Comparison of ENCODE assay signal across 1 cellular context in the genomic region with DNA sequence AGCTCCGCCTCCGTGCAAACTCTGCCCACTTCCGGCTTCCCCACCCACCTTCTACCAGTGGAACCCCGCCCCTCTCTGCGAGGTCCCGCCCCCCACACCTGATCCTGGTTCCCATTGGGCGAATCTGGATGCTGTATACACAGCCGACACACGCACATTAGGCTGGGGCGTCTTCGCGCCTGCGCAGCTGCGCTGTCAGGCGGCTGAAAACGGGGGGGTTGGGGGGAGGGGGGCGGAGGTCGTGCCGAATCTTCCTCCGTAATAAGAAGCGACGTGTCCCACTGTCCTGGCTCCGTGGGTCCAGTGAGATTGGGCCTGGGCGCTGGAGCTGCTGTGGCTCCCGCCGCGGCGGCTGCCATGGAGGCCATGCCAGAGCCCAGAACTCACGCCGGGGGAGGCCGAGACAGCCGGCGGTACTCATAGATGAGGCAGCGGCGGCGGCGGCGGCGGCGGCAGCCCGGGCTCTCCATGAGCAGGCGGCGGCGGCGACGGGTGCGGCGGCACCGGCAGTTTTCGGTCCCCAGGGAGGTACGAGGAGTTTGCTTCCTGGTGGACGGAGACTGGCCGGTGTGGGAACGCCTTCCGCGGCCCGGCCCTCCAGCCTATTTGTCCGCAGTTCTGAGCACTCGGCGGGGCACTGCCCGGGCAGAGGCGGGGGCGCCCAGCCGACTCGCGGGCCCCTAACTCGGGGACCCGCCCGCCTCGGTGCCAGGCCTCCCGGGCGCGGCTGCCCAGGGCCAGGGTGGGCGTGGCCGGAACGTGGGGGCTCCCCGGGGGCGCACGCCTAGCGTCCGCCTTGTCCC.
TF ChIP-seq lines count a peak whose summit lies in the region.

No MANE protein-coding gene starts in this region.

TF ChIP-seq in GM12878, 131 proteins besides CTCF, POLR2A, EP300 and RAD21 (continued from another document and continues in another):
- TF ChIP-seq, protein P1, sequence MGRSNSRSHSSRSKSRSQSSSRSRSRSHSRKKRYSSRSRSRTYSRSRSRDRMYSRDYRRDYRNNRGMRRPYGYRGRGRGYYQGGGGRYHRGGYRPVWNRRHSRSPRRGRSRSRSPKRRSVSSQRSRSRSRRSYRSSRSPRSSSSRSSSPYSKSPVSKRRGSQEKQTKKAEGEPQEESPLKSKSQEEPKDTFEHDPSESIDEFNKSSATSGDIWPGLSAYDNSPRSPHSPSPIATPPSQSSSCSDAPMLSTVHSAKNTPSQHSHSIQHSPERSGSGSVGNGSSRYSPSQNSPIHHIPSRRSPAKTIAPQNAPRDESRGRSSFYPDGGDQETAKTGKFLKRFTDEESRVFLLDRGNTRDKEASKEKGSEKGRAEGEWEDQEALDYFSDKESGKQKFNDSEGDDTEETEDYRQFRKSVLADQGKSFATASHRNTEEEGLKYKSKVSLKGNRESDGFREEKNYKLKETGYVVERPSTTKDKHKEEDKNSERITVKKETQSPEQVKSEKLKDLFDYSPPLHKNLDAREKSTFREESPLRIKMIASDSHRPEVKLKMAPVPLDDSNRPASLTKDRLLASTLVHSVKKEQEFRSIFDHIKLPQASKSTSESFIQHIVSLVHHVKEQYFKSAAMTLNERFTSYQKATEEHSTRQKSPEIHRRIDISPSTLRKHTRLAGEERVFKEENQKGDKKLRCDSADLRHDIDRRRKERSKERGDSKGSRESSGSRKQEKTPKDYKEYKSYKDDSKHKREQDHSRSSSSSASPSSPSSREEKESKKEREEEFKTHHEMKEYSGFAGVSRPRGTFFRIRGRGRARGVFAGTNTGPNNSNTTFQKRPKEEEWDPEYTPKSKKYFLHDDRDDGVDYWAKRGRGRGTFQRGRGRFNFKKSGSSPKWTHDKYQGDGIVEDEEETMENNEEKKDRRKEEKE (IDR thresholded peaks at IDR 0.05) = peak; percentile 54; the same call in 1 of the 2 replicates
- TF ChIP-seq NFXL1 (IDR thresholded peaks at IDR 0.05; ENCODE audit: borderline replicate concordance) = 0 out of 2 replicates have a peak, but pooled peaks have one; percentile 49
- no peak for TF ChIP-seq RCOR1 (conservative IDR thresholded peaks at IDR 0.05; ENCODE audit: low read depth, low read length)
- TF ChIP-seq SRF (IDR thresholded peaks at IDR 0.05; ENCODE audit: low read depth in 2 of 2, low read length in 2 of 2) = 0 out of 4 replicates have a peak, but pooled peaks of 1 of the 2 experiments have one; percentile 1
- TF ChIP-seq SMARCA5 (IDR thresholded peaks at IDR 0.05) = peak; percentile 86; the same call in 1 of the 2 replicates
- TF ChIP-seq WRNIP1 (IDR thresholded peaks at IDR 0.05; ENCODE audit: borderline replicate concordance, low read depth, low read length) = no peak
- TF ChIP-seq, protein P2, sequence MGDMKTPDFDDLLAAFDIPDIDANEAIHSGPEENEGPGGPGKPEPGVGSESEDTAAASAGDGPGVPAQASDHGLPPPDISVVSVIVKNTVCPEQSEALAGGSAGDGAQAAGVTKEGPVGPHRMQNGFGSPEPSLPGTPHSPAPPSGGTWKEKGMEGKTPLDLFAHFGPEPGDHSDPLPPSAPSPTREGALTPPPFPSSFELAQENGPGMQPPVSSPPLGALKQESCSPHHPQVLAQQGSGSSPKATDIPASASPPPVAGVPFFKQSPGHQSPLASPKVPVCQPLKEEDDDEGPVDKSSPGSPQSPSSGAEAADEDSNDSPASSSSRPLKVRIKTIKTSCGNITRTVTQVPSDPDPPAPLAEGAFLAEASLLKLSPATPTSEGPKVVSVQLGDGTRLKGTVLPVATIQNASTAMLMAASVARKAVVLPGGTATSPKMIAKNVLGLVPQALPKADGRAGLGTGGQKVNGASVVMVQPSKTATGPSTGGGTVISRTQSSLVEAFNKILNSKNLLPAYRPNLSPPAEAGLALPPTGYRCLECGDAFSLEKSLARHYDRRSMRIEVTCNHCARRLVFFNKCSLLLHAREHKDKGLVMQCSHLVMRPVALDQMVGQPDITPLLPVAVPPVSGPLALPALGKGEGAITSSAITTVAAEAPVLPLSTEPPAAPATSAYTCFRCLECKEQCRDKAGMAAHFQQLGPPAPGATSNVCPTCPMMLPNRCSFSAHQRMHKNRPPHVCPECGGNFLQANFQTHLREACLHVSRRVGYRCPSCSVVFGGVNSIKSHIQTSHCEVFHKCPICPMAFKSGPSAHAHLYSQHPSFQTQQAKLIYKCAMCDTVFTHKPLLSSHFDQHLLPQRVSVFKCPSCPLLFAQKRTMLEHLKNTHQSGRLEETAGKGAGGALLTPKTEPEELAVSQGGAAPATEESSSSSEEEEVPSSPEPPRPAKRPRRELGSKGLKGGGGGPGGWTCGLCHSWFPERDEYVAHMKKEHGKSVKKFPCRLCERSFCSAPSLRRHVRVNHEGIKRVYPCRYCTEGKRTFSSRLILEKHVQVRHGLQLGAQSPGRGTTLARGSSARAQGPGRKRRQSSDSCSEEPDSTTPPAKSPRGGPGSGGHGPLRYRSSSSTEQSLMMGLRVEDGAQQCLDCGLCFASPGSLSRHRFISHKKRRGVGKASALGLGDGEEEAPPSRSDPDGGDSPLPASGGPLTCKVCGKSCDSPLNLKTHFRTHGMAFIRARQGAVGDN (IDR thresholded peaks at IDR 0.05) = peak; percentile 78
- TF ChIP-seq TAF1 (IDR thresholded peaks at IDR 0.05; ENCODE audit: borderline replicate concordance, low read depth, low read length) = peak; percentile 42; the same call in 1 of the 2 replicates
- no peak for TF ChIP-seq STAT3 (IDR thresholded peaks at IDR 0.05; ENCODE audit: low read depth, low read length)
- TF ChIP-seq BACH1 (IDR thresholded peaks at IDR 0.05; ENCODE audit: borderline replicate concordance) = peak; percentile 63; the same call in 1 of the 2 replicates
- TF ChIP-seq, protein P3, sequence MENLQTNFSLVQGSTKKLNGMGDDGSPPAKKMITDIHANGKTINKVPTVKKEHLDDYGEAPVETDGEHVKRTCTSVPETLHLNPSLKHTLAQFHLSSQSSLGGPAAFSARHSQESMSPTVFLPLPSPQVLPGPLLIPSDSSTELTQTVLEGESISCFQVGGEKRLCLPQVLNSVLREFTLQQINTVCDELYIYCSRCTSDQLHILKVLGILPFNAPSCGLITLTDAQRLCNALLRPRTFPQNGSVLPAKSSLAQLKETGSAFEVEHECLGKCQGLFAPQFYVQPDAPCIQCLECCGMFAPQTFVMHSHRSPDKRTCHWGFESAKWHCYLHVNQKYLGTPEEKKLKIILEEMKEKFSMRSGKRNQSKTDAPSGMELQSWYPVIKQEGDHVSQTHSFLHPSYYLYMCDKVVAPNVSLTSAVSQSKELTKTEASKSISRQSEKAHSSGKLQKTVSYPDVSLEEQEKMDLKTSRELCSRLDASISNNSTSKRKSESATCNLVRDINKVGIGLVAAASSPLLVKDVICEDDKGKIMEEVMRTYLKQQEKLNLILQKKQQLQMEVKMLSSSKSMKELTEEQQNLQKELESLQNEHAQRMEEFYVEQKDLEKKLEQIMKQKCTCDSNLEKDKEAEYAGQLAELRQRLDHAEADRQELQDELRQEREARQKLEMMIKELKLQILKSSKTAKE (IDR thresholded peaks at IDR 0.05; ENCODE audit: low read depth, poor library complexity, severe bottlenecking) = no peak
- TF ChIP-seq RFX5 (IDR thresholded peaks at IDR 0.05; ENCODE audit: low read depth, low read length) = no peak
- TF ChIP-seq TCF3 (IDR thresholded peaks at IDR 0.05; ENCODE audit: borderline replicate concordance, insufficient read depth, low read depth, low read length) = no peak
- no peak for TF ChIP-seq NBN (IDR thresholded peaks at IDR 0.05)
- TF ChIP-seq, protein P4, sequence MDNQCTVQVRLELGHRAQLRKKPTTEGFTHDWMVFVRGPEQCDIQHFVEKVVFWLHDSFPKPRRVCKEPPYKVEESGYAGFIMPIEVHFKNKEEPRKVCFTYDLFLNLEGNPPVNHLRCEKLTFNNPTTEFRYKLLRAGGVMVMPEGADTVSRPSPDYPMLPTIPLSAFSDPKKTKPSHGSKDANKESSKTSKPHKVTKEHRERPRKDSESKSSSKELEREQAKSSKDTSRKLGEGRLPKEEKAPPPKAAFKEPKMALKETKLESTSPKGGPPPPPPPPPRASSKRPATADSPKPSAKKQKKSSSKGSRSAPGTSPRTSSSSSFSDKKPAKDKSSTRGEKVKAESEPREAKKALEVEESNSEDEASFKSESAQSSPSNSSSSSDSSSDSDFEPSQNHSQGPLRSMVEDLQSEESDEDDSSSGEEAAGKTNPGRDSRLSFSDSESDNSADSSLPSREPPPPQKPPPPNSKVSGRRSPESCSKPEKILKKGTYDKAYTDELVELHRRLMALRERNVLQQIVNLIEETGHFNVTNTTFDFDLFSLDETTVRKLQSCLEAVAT (IDR thresholded peaks at IDR 0.05) = 0 out of 2 replicates have a peak, but pooled peaks have one; percentile 5
- no peak for TF ChIP-seq HDAC2 (IDR thresholded peaks at IDR 0.05)
- no peak; the same call in none of the 2 replicates for TF ChIP-seq LARP7 (IDR thresholded peaks at IDR 0.05)
- peak; percentile 10 for TF ChIP-seq SP1 (IDR thresholded peaks at IDR 0.05; ENCODE audit: low read depth, low read length)
- TF ChIP-seq, protein P5, sequence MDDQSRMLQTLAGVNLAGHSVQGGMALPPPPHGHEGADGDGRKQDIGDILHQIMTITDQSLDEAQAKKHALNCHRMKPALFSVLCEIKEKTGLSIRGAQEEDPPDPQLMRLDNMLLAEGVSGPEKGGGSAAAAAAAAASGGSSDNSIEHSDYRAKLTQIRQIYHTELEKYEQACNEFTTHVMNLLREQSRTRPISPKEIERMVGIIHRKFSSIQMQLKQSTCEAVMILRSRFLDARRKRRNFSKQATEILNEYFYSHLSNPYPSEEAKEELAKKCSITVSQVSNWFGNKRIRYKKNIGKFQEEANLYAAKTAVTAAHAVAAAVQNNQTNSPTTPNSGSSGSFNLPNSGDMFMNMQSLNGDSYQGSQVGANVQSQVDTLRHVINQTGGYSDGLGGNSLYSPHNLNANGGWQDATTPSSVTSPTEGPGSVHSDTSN (IDR thresholded peaks at IDR 0.05; ENCODE audit: insufficient replicate concordance, low read depth, low read length) = no peak
- 0 out of 2 replicates have a peak, but pooled peaks have one; percentile 45 for TF ChIP-seq NR2F1 (conservative IDR thresholded peaks at IDR 0.05)
- TF ChIP-seq SMAD5 (IDR thresholded peaks at IDR 0.05; ENCODE audit: low read depth) = 0 out of 2 replicates have a peak, but pooled peaks have one; percentile 42
- TF ChIP-seq, protein P6, sequence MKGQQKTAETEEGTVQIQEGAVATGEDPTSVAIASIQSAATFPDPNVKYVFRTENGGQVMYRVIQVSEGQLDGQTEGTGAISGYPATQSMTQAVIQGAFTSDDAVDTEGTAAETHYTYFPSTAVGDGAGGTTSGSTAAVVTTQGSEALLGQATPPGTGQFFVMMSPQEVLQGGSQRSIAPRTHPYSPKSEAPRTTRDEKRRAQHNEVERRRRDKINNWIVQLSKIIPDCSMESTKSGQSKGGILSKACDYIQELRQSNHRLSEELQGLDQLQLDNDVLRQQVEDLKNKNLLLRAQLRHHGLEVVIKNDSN (IDR thresholded peaks at IDR 0.05; ENCODE audit: borderline replicate concordance, extremely low read length, insufficient read depth, low read depth, low read length) = no peak
- TF ChIP-seq, protein P7, sequence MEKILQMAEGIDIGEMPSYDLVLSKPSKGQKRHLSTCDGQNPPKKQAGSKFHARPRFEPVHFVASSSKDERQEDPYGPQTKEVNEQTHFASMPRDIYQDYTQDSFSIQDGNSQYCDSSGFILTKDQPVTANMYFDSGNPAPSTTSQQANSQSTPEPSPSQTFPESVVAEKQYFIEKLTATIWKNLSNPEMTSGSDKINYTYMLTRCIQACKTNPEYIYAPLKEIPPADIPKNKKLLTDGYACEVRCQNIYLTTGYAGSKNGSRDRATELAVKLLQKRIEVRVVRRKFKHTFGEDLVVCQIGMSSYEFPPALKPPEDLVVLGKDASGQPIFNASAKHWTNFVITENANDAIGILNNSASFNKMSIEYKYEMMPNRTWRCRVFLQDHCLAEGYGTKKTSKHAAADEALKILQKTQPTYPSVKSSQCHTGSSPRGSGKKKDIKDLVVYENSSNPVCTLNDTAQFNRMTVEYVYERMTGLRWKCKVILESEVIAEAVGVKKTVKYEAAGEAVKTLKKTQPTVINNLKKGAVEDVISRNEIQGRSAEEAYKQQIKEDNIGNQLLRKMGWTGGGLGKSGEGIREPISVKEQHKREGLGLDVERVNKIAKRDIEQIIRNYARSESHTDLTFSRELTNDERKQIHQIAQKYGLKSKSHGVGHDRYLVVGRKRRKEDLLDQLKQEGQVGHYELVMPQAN (conservative IDR thresholded peaks at IDR 0.05) = peak; percentile 93
- TF ChIP-seq PAX8 (IDR thresholded peaks at IDR 0.05) = no peak
- peak; percentile 83 for TF ChIP-seq MEF2B (IDR thresholded peaks at IDR 0.05; ENCODE audit: partially characterized antibody, poor library complexity, severe bottlenecking)
- TF ChIP-seq HDAC6 (IDR thresholded peaks at IDR 0.05; ENCODE audit: unreplicated experiment) = no peak
- peak; percentile 71 for TF ChIP-seq NRF1 (conservative IDR thresholded peaks at IDR 0.05; ENCODE audit: low read depth, low read length)
- TF ChIP-seq PML (IDR thresholded peaks at IDR 0.05; ENCODE audit: low read length) = 0 out of 2 replicates have a peak, but pooled peaks have one; percentile 49
- TF ChIP-seq, protein P8, sequence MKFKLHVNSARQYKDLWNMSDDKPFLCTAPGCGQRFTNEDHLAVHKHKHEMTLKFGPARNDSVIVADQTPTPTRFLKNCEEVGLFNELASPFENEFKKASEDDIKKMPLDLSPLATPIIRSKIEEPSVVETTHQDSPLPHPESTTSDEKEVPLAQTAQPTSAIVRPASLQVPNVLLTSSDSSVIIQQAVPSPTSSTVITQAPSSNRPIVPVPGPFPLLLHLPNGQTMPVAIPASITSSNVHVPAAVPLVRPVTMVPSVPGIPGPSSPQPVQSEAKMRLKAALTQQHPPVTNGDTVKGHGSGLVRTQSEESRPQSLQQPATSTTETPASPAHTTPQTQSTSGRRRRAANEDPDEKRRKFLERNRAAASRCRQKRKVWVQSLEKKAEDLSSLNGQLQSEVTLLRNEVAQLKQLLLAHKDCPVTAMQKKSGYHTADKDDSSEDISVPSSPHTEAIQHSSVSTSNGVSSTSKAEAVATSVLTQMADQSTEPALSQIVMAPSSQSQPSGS (IDR thresholded peaks at IDR 0.05; ENCODE audit: low read length) = no peak
- peak; percentile 47; the same call in 1 of the 2 replicates for TF ChIP-seq YY1 (IDR thresholded peaks at IDR 0.05; ENCODE audit: low read depth, low read length)
- no peak; the same call in 1 of the 2 replicates for TF ChIP-seq RUNX3 (IDR thresholded peaks at IDR 0.05; ENCODE audit: low read length)
- no peak for TF ChIP-seq RAD51 (IDR thresholded peaks at IDR 0.05)
- TF ChIP-seq TBL1XR1 (IDR thresholded peaks at IDR 0.05; ENCODE audit: low read depth, low read length) = no peak
